Comparison of ENCODE assay signal across 9 cellular contexts in genomic region chr12:109777544-109777943, GRCh38. TPM values are rescaled to one million over a fixed set of nuclear protein-coding genes. Genes with fewer than 3 reads are reported as not detected.
A peak's percentile ranks its signal among the peaks of the same experiment; 100 is the strongest.
DNase-seq lines count a peak whose midpoint lies in the region; ATAC-seq and TF ChIP-seq lines count a peak whose summit lies in the region.
"Had no signal": no experiment of that assay in that cellular context is flagged by ENCODE, and none has a peak within 500 bp of the region (broad histone marks: within the 10 kb centered on the region; RNA-seq: fewer than 3 reads in every experiment).

No MANE protein-coding gene starts in this region.

- H3K9me2 ChIP-seq in Karpas-422 (replicated peaks; ENCODE audit: insufficient read depth, low read length), result no peaks in the 10 kb centered on the region

- H3K9me3 ChIP-seq in Karpas-422 (ENCODE audit: low read length), result no peaks in the 10 kb centered on the region; the same call in 1 of the 2 replicates

- H3K79me2 ChIP-seq in Karpas-422 (ENCODE audit: low read length), result no peaks in the 10 kb centered on the region

- H3K27ac ChIP-seq in Karpas-422 (ENCODE audit: low read length), result no peak overlapping the region

- H3K9ac ChIP-seq in Karpas-422 (ENCODE audit: low read length), result peak overlapping the region; percentile 68

- peak; percentile 33 for DNase-seq in NCI-H1105 treated with DMSO at 0.1 percent for 48 hours (lab: John Stamatoyannopoulos, UW)
- DNase-seq in NCI-H1105 (lab: John Stamatoyannopoulos, UW), result no peak
- DNase-seq in Karpas-422, result peak; percentile 96
- DNase-seq in UCSD-AML1 (lab: John Stamatoyannopoulos, UW; ENCODE audit: unreplicated experiment), result peak; percentile 33
- DNase-seq in fibroblast of the aortic adventitia (ENCODE audit: low read depth), result peak; percentile 16
- DNase-seq: activated B cell treated with CpG ODN at 0.5 μM for 24 hours had no signal

- ATAC-seq in GM21360 (IDR thresholded peaks at IDR 0.05; ENCODE audit: unreplicated experiment) (no peak), GM19452 (IDR thresholded peaks at IDR 0.05; ENCODE audit: unreplicated experiment) (no peak), HG03196 (IDR thresholded peaks at IDR 0.05; ENCODE audit: unreplicated experiment) (no peak)

- H3K4me3 ChIP-seq in Karpas-422 (ENCODE audit: low read length) (peak overlapping the region; percentile 70), fibroblast of the aortic adventitia (ENCODE audit: low read depth, low read length) (no peak overlapping the region)

- no peak for TF ChIP-seq CTCF in fibroblast of the aortic adventitia (IDR thresholded peaks at IDR 0.05; ENCODE audit: insufficient read depth, low read length)

- peaks cover 15% of the 10 kb centered on the region for H3K4me1 ChIP-seq in Karpas-422 (ENCODE audit: low read length)

- peak overlapping the region; percentile 83 for H3K4me2 ChIP-seq in Karpas-422 (ENCODE audit: low read depth, low read length, poor library complexity, severe bottlenecking)

- H4K20me1 ChIP-seq in Karpas-422 (ENCODE audit: insufficient read depth, low read depth, low read length), result no peaks in the 10 kb centered on the region

- no peaks in the 10 kb centered on the region for H3K36me3 ChIP-seq in Karpas-422 (ENCODE audit: insufficient read depth, low read length)

- H3K27me3 ChIP-seq in Karpas-422 (ENCODE audit: low read length), result no peaks in the 10 kb centered on the region

- H2AFZ ChIP-seq in Karpas-422 (ENCODE audit: low read length), result peak overlapping the region; percentile 83

RNA-seq across cellular contexts. Expression of gene TRPV4, which starts 55.7 kb away (rescaled TPM):
- not detected in 2 replicates for total RNA-seq in Karpas-422 (2014; rRNA removed; shearing (Covaris generic); ENCODE audit: low replicate concordance)
- total RNA-seq in fibroblast of the aortic adventitia (ENCODE audit: low replicate concordance), result 0.25 and 2.1 TPM in 2 replicates
- total RNA-seq: activated B cell treated with CpG ODN at 0.5 μM for 24 hours had no signal
